14 cellular contexts compared by ENCODE assay signal in genomic region chr3:153855772-153856171, GRCh38.
DNase-seq lines count a peak whose midpoint lies in the region; ATAC-seq and TF ChIP-seq lines count a peak whose summit lies in the region.
"Had no signal": no experiment of that assay in that cellular context is flagged by ENCODE, and none has a peak within 500 bp of the region (broad histone marks: within the 10 kb centered on the region; RNA-seq: fewer than 3 reads in every experiment).

No MANE protein-coding gene starts in this region.

- intact Hi-C loops in right cardiac atrium (cut with DNase I) = no loop called here

- H3K4me3 ChIP-seq in right cardiac atrium (ENCODE audit: low read length) = no peak overlapping the region

- DNase-seq in foreskin keratinocyte (no peak), right cardiac atrium (no peak)
- DNase-seq in stimulated activated CD8-positive, alpha-beta memory T cell treated with anti-CD3 and anti-CD28 coated beads, Interleukin-4, amount 100 ng/mL, for 48 hours = no peak
- DNase-seq: activated B cell treated with CpG ODN at 0.5 μM for 24 hours; activated T-cell treated with anti-CD3 and anti-CD28 coated beads, Interleukin-2, amount 50 U/mL, for 1 hour; CD4-positive, alpha-beta memory T cell; NCI-H2029; nephron progenitor cell; SK-N-SH had no signal

- H3K4me1 ChIP-seq in foreskin keratinocyte = peaks cover 7% of the 10 kb centered on the region
- no peaks in the 10 kb centered on the region for H3K4me1 ChIP-seq in right cardiac atrium (ENCODE audit: control insufficient read depth, insufficient read depth, low read length)

- WGBS in right cardiac atrium = 91% methylated on average over 1 of the region's 1 CpG

- peak; percentile 31 for TF ChIP-seq CTCF in foreskin keratinocyte (conservative IDR thresholded peaks at IDR 0.05)

- ATAC-seq in GM18517 (IDR thresholded peaks at IDR 0.05; ENCODE audit: unreplicated experiment) (peak; percentile 78), GM19468 (IDR thresholded peaks at IDR 0.05; ENCODE audit: extremely low read depth, unreplicated experiment) (peak; percentile 37), HG03095 (IDR thresholded peaks at IDR 0.05; ENCODE audit: unreplicated experiment) (peak; percentile 59), foreskin keratinocyte (no peak), right cardiac atrium (no peak), GM21717 (IDR thresholded peaks at IDR 0.05; ENCODE audit: unreplicated experiment) (no peak)

- H3K27ac ChIP-seq in foreskin keratinocyte = no peak overlapping the region
- no peak overlapping the region for H3K27ac ChIP-seq in right cardiac atrium (ENCODE audit: low read length)
- H3K27ac ChIP-seq: KMS-11 had no signal

- H3K27me3 ChIP-seq in foreskin keratinocyte (no peaks in the 10 kb centered on the region), right cardiac atrium (ENCODE audit: control insufficient read depth, insufficient read depth) (no peaks in the 10 kb centered on the region)

- H3K9me3 ChIP-seq in right cardiac atrium (ENCODE audit: control insufficient read depth, low read length) = no peaks in the 10 kb centered on the region
- H3K9me3 ChIP-seq: SK-N-SH had no signal

Comparison
In these comparisons a context has a peak if more than half of its experiments do, and no peak if none do; other contexts are left out.
1. ATAC-seq: peak in GM18517 (single experiment), GM19468 (single experiment) and HG03095 (single experiment); none in foreskin keratinocyte (single experiment), right cardiac atrium (0 of 2) and GM21717 (single experiment).